Comparison of ENCODE assay signal across 32 cellular contexts in genomic region chr10:27251554-27251953, GRCh38.
"Had no signal": no experiment of that assay in that cellular context is flagged by ENCODE, and none has a peak within 500 bp of the region (broad histone marks: within the 10 kb centered on the region; RNA-seq: fewer than 3 reads in every experiment).

No MANE protein-coding gene starts in this region.

- H3K4me1 ChIP-seq: adrenal gland, ascending aorta, colonic mucosa, lower lobe of right lung, parathyroid adenoma, psoas muscle, sigmoid colon had no signal

- H3K9me3 Mint-ChIP-seq: activated CD4-positive, alpha-beta memory T cell treated with anti-CD3 and anti-CD28 coated beads for 36 hours; activated naive CD8-positive, alpha-beta T cell treated with anti-CD3 and anti-CD28 coated beads for 36 hours; activated T-cell treated with anti-CD3 and anti-CD28 coated beads, Interleukin-2, amount 50 U/mL, for 24 hours; neural progenitor cell; stimulated activated effector memory CD8-positive, alpha-beta T cell treated with anti-CD3 and anti-CD28 coated beads, Interleukin-12 subunit alpha, Interleukin-12 subunit beta, amount 100 ng/mL, for 72 hours; stimulated activated naive CD8-positive, alpha-beta T cell treated with anti-CD3 and anti-CD28 coated beads, Interleukin-15, Interleukin-2, amounts not matched to agents 100 ng/mL and 50 ng/mL, for 24 hours had no signal

- H3K79me2 ChIP-seq: parathyroid adenoma had no signal

- FAIRE-seq: endometrium, small intestine had no signal

- H3K4me2 ChIP-seq: neural progenitor cell had no signal

- H3K27me3 ChIP-seq: adrenal gland, ascending aorta, cardiac muscle cell, colonic mucosa, esophagus squamous epithelium, heart right ventricle, neural progenitor cell, upper lobe of left lung, vagina had no signal

- H3K27ac Mint-ChIP-seq: brain, neural progenitor cell had no signal

- H3K4me1 Mint-ChIP-seq: brain had no signal

- H3K27me3 Mint-ChIP-seq: activated CD4-positive, alpha-beta memory T cell treated with anti-CD3 and anti-CD28 coated beads for 36 hours; activated naive CD8-positive, alpha-beta T cell treated with anti-CD3 and anti-CD28 coated beads for 36 hours; activated T-cell treated with anti-CD3 and anti-CD28 coated beads, Interleukin-2, amount 50 U/mL, for 24 hours had no signal

- H3K4me3 ChIP-seq: cardiac muscle cell, neural progenitor cell had no signal

- DNase-seq: activated CD4-positive, alpha-beta memory T cell treated with anti-CD3 and anti-CD28 coated beads for 36 hours; activated CD4-positive, alpha-beta T cell treated with anti-CD3 and anti-CD28 coated beads for 4 hours; activated CD8-positive, alpha-beta memory T cell treated with anti-CD3 and anti-CD28 coated beads, Interleukin-2, amount 50 U/mL, for 4 hours; activated naive CD4-positive, alpha-beta T cell; activated naive CD8-positive, alpha-beta T cell treated with anti-CD3 and anti-CD28 coated beads for 36 hours; activated T-cell treated with anti-CD3 and anti-CD28 coated beads, Interleukin-2, amount 50 U/mL, for 24 hours; adrenal gland; cerebellar nuclear complex; colonic mucosa; effector CD8-positive, alpha-beta T cell; esophagus squamous epithelium; foreskin melanocyte; heart right ventricle; kidney glomerular epithelial cell; lower lobe of right lung; occipital lobe; psoas muscle; sigmoid colon; small intestine; stimulated activated CD4-positive, alpha-beta T cell treated with anti-CD3 and anti-CD28 coated beads, Interleukin-4, amount 100 ng/mL, for 24 hours; T-helper 1 cell had no signal

- H3K9me3 ChIP-seq: adrenal gland, ascending aorta, colonic mucosa, esophagus squamous epithelium, heart right ventricle, lower lobe of right lung, psoas muscle, sigmoid colon, upper lobe of left lung, vagina had no signal

- H3K4me3 Mint-ChIP-seq: brain had no signal

- H3K36me3 Mint-ChIP-seq: activated CD4-positive, alpha-beta memory T cell treated with anti-CD3 and anti-CD28 coated beads for 36 hours had no signal

- H3K36me3 ChIP-seq: adrenal gland, ascending aorta, cardiac muscle cell, colonic mucosa, esophagus squamous epithelium, heart right ventricle, lower lobe of right lung, neural progenitor cell, sigmoid colon, upper lobe of left lung, vagina had no signal

- H3K27ac ChIP-seq: ascending aorta, cardiac muscle cell, colonic mucosa, epithelial cell of prostate, lower lobe of right lung, neural progenitor cell, parathyroid adenoma, vagina had no signal

- H2AFZ ChIP-seq: neural progenitor cell had no signal
